In the genomic region with DNA sequence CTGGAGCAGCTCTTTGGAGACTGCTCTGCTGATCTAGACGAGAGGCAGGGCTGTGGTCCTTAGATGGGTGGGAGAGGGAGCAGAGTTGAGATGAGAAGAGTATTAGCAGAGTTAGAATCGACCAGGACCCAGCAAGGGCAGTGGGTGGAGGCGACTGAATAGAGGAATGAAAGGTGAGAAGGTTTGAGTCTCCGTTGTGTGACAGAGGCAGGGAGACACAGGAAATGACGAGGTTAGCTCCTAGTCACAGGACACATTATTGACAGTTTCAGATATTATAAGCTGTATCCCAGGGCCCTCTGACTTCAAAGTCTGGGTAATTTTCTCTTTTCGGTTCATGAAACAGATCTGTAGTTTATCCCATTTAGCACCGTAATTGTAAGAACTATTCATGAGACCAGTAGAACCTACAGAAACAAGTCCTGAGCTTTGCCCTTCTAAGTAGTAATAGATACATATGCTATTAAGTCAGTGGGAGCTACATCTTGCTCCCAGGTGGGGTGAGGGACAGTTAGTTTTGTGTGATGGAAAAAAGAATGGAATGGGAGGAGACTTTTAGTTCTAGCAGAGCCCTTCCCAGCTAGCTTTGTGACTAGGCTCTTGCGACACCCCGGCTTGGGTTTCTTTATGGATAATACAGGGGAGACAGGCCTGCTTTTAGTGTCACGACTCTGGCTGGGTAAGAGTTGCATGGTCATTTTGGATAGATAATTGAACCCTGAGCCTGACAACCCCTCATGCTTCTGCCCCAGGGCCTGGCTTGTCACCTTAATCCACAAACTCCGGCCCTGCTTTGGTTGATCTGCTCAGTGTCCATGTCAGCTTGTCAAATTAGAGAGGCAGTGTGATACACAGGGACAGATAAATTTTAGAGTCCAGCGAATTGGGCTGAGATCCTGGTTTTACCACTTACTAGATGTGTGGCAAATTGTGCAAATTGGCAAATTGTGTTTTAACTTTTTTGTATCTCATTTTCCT, we compare ENCODE assay signal across 1 cellular context.
TF ChIP-seq lines count a peak whose summit lies in the region.

No MANE protein-coding gene starts in this region.

TF ChIP-seq in K562, 482 proteins besides CTCF, POLR2A, EP300 and RAD21:
- TF ChIP-seq ZNF175 (CRISPR knock-in tag; IDR thresholded peaks at IDR 0.05; ENCODE audit: low read depth) = no peak
- TF ChIP-seq CEBPB (tag; IDR thresholded peaks at IDR 0.05) = peak; percentile 64
